ENCODE assay signal across 8 cellular contexts in the genomic region with DNA sequence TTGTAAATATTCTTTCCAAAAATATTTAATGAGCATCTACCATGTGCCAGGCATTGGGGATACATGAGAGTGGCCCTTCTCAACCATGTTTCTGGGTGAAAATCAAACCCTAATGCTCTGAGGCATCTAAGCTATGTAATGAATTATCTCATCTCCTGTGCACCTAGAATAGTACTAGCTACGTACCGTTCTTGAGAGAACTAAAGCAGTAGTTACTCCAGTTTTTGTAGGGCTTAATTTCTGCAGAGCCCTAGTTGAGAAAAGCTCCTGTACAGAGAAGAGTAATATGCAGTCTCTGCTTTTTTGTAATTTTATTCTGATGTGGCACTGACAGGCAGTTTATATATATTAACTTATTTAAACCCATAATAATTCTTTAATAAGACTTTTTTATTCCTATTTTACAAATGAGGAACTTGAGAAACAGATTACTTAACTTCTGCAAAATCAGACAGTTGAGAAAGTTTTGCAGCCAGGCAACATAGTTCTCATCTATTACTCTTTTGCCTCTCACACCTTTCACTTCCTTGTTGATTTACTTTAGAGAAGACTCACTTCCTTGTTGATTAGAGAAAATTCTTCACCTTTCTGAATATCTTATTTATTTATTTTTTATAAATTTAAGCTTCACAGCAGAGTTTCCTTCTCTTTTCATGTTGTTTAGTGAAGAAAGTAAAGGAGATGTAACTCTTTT. TPM values are rescaled to one million over a fixed set of nuclear protein-coding genes. Genes with fewer than 3 reads are reported as not detected.
DNase-seq lines count a peak whose midpoint lies in the region; ATAC-seq and TF ChIP-seq lines count a peak whose summit lies in the region.

No MANE protein-coding gene starts in this region.

- no peak overlapping the region for H3K27ac Mint-ChIP-seq in activated CD8-positive, alpha-beta T cell treated with anti-CD3 and anti-CD28 coated beads for 36 hours

- H3F3A ChIP-seq in SK-N-SH (replicated peaks; ENCODE audit: insufficient read depth) (no peaks in the 10 kb centered on the region), smooth muscle cell (ENCODE audit: low read depth) (no peaks in the 10 kb centered on the region)

- H3K4me2 ChIP-seq in SK-N-SH (peak overlapping the region; percentile 97; the same call in 1 of the 2 replicates), smooth muscle cell (peak overlapping the region; percentile 93)

- no peak for ATAC-seq in SK-N-SH treated with all-trans-retinoic acid at 6 μM for 48 hours
- ATAC-seq in HG03108 (IDR thresholded peaks at IDR 0.05; ENCODE audit: unreplicated experiment): peak; percentile 38
- ATAC-seq in activated CD8-positive, alpha-beta T cell treated with anti-CD3 and anti-CD28 coated beads for 36 hours: no peak

- in situ Hi-C loops in G401 (cut with HindIII; ENCODE audit: low sequenced_read_pairs): no loop called here

- no peaks in the 10 kb centered on the region for H3K9me2 ChIP-seq in SK-N-SH

- H3K4me3 ChIP-seq in SK-N-SH (ENCODE audit: low read depth in 2 of 2, low read length in 1 of 2) (no peak overlapping the region; a peak in 1 of 4 replicates), smooth muscle cell (peak overlapping the region; percentile 92)

- peaks cover 42% of the 10 kb centered on the region for H3K4me1 Mint-ChIP-seq in activated CD8-positive, alpha-beta T cell treated with anti-CD3 and anti-CD28 coated beads for 36 hours (ENCODE audit: low read depth)

- peaks cover 12% of the 10 kb centered on the region for H3K36me3 Mint-ChIP-seq in activated CD8-positive, alpha-beta T cell treated with anti-CD3 and anti-CD28 coated beads for 36 hours (ENCODE audit: low read depth)

- POLR2A ChIA-PET in SK-N-SH (lab: Yijun Ruan, JAX): no interaction called here
- POLR2A ChIA-PET in activated CD8-positive, alpha-beta T cell treated with anti-CD3 and anti-CD28 coated beads for 36 hours (lab: Charles Lee): no interaction called here

- H3K79me2 ChIP-seq in SK-N-SH (ENCODE audit: insufficient read depth) (peaks cover 73% of the 10 kb centered on the region), smooth muscle cell (ENCODE audit: low read depth) (peaks cover 77% of the 10 kb centered on the region)

- no peak overlapping the region for H3K27ac ChIP-seq in SK-N-SH (ENCODE audit: low read depth in 2 of 2, low read length in 1 of 2)
- H3K27ac ChIP-seq in smooth muscle cell (ENCODE audit: low read depth): no peak overlapping the region

- no peak for TF ChIP-seq CTCF in SK-N-SH (IDR thresholded peaks at IDR 0.05)
- TF ChIP-seq CTCF in activated CD8-positive, alpha-beta T cell treated with anti-CD3 and anti-CD28 coated beads for 36 hours (IDR thresholded peaks at IDR 0.05): no peak
- TF ChIP-seq CTCF in smooth muscle cell (IDR thresholded peaks at IDR 0.05; ENCODE audit: borderline replicate concordance, insufficient read depth, poor library complexity, severe bottlenecking): no peak

- intact Hi-C loops in activated CD8-positive, alpha-beta T cell treated with anti-CD3 and anti-CD28 coated beads for 36 hours (cut with micrococcal nuclease): no loop called here

- no peak for TF ChIP-seq RAD21 in SK-N-SH (IDR thresholded peaks at IDR 0.05; ENCODE audit: low read length)

- no peak overlapping the region for H3K9ac ChIP-seq in SK-N-SH
- no peak overlapping the region for H3K9ac ChIP-seq in smooth muscle cell (ENCODE audit: low read depth)

- peaks cover 0 to 2% of the 10 kb centered on the region in 2 experiments for H3K36me3 ChIP-seq in SK-N-SH (replicated peaks in 1 of 2; ENCODE audit: control insufficient read depth in 1 of 2, insufficient read depth in 2 of 2, low read length in 1 of 2)
- H3K36me3 ChIP-seq in smooth muscle cell (ENCODE audit: low read depth): no peaks in the 10 kb centered on the region

- H3K4me1 ChIP-seq in SK-N-SH (ENCODE audit: control insufficient read depth in 1 of 2, insufficient read depth in 2 of 2, low read depth in 1 of 2, low read length in 1 of 2): peaks cover 5 to 10% of the 10 kb centered on the region in 2 experiments; a peak in 2 of 4 replicates
- peaks cover 9% of the 10 kb centered on the region for H3K4me1 ChIP-seq in smooth muscle cell (ENCODE audit: low read depth)

- no peak for TF ChIP-seq EP300 in SK-N-SH (IDR thresholded peaks at IDR 0.05; ENCODE audit: borderline replicate concordance in 1 of 2, low read depth in 1 of 2, low read length in 1 of 2)

- no peaks in the 10 kb centered on the region for H3K9me3 ChIP-seq in SK-N-SH
- H3K9me3 ChIP-seq in smooth muscle cell (replicated peaks; ENCODE audit: low read depth): no peaks in the 10 kb centered on the region

- 86% methylated on average over 2 of the region's 2 CpGs for WGBS in SK-N-SH (ENCODE audit: low lambda C conversion rate)
- WGBS in smooth muscle cell (ENCODE audit: low lambda C conversion rate): 57% methylated on average over 2 of the region's 2 CpGs

- CTCF ChIA-PET in SK-N-SH (lab: Yijun Ruan, JAX): interaction anchor here (0.9 kb wide), 1 partner anchor 31 kb away, joined by 3 read pairs; no protein-coding TSS in a partner anchor
- CTCF ChIA-PET in activated CD8-positive, alpha-beta T cell treated with anti-CD3 and anti-CD28 coated beads for 36 hours (lab: Charles Lee): no interaction called here

- DNase-seq in SK-N-SH (no peak), smooth muscle cell (lab: John Stamatoyannopoulos, UW; ENCODE audit: unreplicated experiment) (no peak), H4 (ENCODE audit: low spot score) (no peak), NCI-H774 (lab: John Stamatoyannopoulos, UW) (no peak), G401 (ENCODE audit: low spot score) (no peak)
- DNase-seq in activated CD8-positive, alpha-beta T cell treated with anti-CD3 and anti-CD28 coated beads for 36 hours: no peak

- peak overlapping the region; percentile 98 for H3K4me3 Mint-ChIP-seq in activated CD8-positive, alpha-beta T cell treated with anti-CD3 and anti-CD28 coated beads for 36 hours

- H2AFZ ChIP-seq in SK-N-SH (ENCODE audit: low read depth) (no peak overlapping the region), smooth muscle cell (ENCODE audit: low read depth) (no peak overlapping the region)

- H4K20me1 ChIP-seq in SK-N-SH (ENCODE audit: insufficient read depth) (peaks cover 16% of the 10 kb centered on the region; the same call in 1 of the 2 replicates), smooth muscle cell (ENCODE audit: low read depth) (peaks cover 67% of the 10 kb centered on the region)

- H3K27me3 ChIP-seq in SK-N-SH (ENCODE audit: insufficient read depth): no peaks in the 10 kb centered on the region
- H3K27me3 ChIP-seq in smooth muscle cell (ENCODE audit: low read depth): no peaks in the 10 kb centered on the region

- no peaks in the 10 kb centered on the region for H3K27me3 Mint-ChIP-seq in activated CD8-positive, alpha-beta T cell treated with anti-CD3 and anti-CD28 coated beads for 36 hours

- H3K9me3 Mint-ChIP-seq in activated CD8-positive, alpha-beta T cell treated with anti-CD3 and anti-CD28 coated beads for 36 hours: no peaks in the 10 kb centered on the region

TF ChIP-seq in SK-N-SH, 30 proteins besides CTCF, POLR2A, EP300 and RAD21:
- TF ChIP-seq, protein P1, sequence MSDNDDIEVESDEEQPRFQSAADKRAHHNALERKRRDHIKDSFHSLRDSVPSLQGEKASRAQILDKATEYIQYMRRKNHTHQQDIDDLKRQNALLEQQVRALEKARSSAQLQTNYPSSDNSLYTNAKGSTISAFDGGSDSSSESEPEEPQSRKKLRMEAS (IDR thresholded peaks at IDR 0.05; ENCODE audit: low read depth): no peak
- TF ChIP-seq GATA2 (CRISPR knock-in tag; IDR thresholded peaks at IDR 0.05) (no peak), NFIC (IDR thresholded peaks at IDR 0.05; ENCODE audit: borderline replicate concordance) (no peak)
- TF ChIP-seq, protein P2, sequence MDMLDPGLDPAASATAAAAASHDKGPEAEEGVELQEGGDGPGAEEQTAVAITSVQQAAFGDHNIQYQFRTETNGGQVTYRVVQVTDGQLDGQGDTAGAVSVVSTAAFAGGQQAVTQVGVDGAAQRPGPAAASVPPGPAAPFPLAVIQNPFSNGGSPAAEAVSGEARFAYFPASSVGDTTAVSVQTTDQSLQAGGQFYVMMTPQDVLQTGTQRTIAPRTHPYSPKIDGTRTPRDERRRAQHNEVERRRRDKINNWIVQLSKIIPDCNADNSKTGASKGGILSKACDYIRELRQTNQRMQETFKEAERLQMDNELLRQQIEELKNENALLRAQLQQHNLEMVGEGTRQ (IDR thresholded peaks at IDR 0.05; ENCODE audit: borderline replicate concordance, low read depth, low read length): no peak

TF ChIP-seq in SK-N-SH treated with all-trans-retinoic acid at 6 μM for 48 hours, 23 proteins besides CTCF, POLR2A, EP300 and RAD21 (continues in another document):
- TF ChIP-seq TCF4 (CRISPR knock-in tag; IDR thresholded peaks at IDR 0.05; ENCODE audit: borderline replicate concordance): no peak
- no peak for TF ChIP-seq ZC3H10 (CRISPR knock-in tag; IDR thresholded peaks at IDR 0.05)
- no peak for TF ChIP-seq OSR1 (CRISPR knock-in tag; IDR thresholded peaks at IDR 0.05)
- no peak for TF ChIP-seq ESRRG (CRISPR knock-in tag; IDR thresholded peaks at IDR 0.05)
- no peak for TF ChIP-seq ARNTL (CRISPR knock-in tag; IDR thresholded peaks at IDR 0.05; ENCODE audit: borderline replicate concordance, low read depth)
- no peak for TF ChIP-seq RARB (CRISPR knock-in tag; IDR thresholded peaks at IDR 0.05)
- TF ChIP-seq ZNF8 (CRISPR knock-in tag; IDR thresholded peaks at IDR 0.05): no peak
- no peak for TF ChIP-seq PPARA (CRISPR knock-in tag; IDR thresholded peaks at IDR 0.05; ENCODE audit: borderline replicate concordance)
- no peak for TF ChIP-seq TOX (CRISPR knock-in tag; IDR thresholded peaks at IDR 0.05; ENCODE audit: borderline replicate concordance)
- no peak for TF ChIP-seq ZFP3 (CRISPR knock-in tag; IDR thresholded peaks at IDR 0.05)
- TF ChIP-seq, protein P3, sequence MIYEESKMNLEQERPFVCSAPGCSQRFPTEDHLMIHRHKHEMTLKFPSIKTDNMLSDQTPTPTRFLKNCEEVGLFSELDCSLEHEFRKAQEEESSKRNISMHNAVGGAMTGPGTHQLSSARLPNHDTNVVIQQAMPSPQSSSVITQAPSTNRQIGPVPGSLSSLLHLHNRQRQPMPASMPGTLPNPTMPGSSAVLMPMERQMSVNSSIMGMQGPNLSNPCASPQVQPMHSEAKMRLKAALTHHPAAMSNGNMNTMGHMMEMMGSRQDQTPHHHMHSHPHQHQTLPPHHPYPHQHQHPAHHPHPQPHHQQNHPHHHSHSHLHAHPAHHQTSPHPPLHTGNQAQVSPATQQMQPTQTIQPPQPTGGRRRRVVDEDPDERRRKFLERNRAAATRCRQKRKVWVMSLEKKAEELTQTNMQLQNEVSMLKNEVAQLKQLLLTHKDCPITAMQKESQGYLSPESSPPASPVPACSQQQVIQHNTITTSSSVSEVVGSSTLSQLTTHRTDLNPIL (CRISPR knock-in tag; IDR thresholded peaks at IDR 0.05; ENCODE audit: low read depth): no peak

RNA-seq across cellular contexts. Expression of a gene that starts 3.1 kb away (rescaled TPM):
- 4.5 and 5.6 TPM in 2 replicates for polyA plus RNA-seq in SK-N-SH (2012; rRNA removed)
- polyA plus RNA-seq in SK-N-SH (2012; cell fraction: cytosol; rRNA removed): 7.0 and 7.8 TPM in 2 replicates
- 3.2 and 6.0 TPM in 2 replicates for polyA plus RNA-seq in SK-N-SH (2012; cell fraction: nucleus; rRNA removed)
- total RNA-seq in activated CD8-positive, alpha-beta T cell treated with anti-CD3 and anti-CD28 coated beads for 36 hours: 1 to 10 TPM; 8.9 to 9.6 TPM
- 27.7 and 29.1 TPM in 2 replicates for total RNA-seq in smooth muscle cell
- polyA plus RNA-seq in smooth muscle cell: 3.7 and 7.4 TPM in 2 replicates
- 6.6 and 7.7 TPM in 2 replicates for total RNA-seq in H4 (2014; rRNA removed; shearing (Covaris generic))
- total RNA-seq in G401 (2014; rRNA removed; shearing (Covaris generic)): 6.0 and 6.4 TPM in 2 replicates
